Comparison of ENCODE assay signal across 12 cellular contexts in genomic region chr19:29679598-29680210, GRCh38. TPM values are rescaled to one million over a fixed set of nuclear protein-coding genes. Genes with fewer than 3 reads are reported as not detected.
A peak's percentile ranks its signal among the peaks of the same experiment; 100 is the strongest.
DNase-seq lines count a peak whose midpoint lies in the region; ATAC-seq and TF ChIP-seq lines count a peak whose summit lies in the region.
"Had no signal": no experiment of that assay in that cellular context is flagged by ENCODE, and none has a peak within 500 bp of the region (broad histone marks: within the 10 kb centered on the region; RNA-seq: fewer than 3 reads in every experiment).

No MANE protein-coding gene starts in this region.

- H3K9me3 ChIP-seq in lower lobe of right lung = no peaks in the 10 kb centered on the region
- H3K9me3 ChIP-seq in ovary = no peaks in the 10 kb centered on the region

- H3K4me3 Mint-ChIP-seq in activated CD8-positive, alpha-beta memory T cell treated with anti-CD3 and anti-CD28 coated beads, Interleukin-2, amount 10 ng/mL, durations not matched to agents 7 days and 5 days = peak overlapping the region; percentile 50
- peak overlapping the region; percentile 48 for H3K4me3 Mint-ChIP-seq in activated CD8-positive, alpha-beta T cell treated with anti-CD3 and anti-CD28 coated beads, Interleukin-2, amount 10 ng/mL, durations not matched to agents 7 days and 5 days
- H3K4me3 Mint-ChIP-seq: brain had no signal

- TF ChIP-seq EP300 in ovary (IDR thresholded peaks at IDR 0.05) = no peak

- H3K27me3 ChIP-seq in lower lobe of right lung (ENCODE audit: low read depth) (no peaks in the 10 kb centered on the region), ovary (no peaks in the 10 kb centered on the region)

- DNase-seq in activated CD8-positive, alpha-beta memory T cell treated with anti-CD3 and anti-CD28 coated beads, Interleukin-2, amount 10 ng/mL, durations not matched to agents 7 days and 5 days = no peak
- no peak for DNase-seq in activated CD8-positive, alpha-beta memory T cell treated with anti-CD3 and anti-CD28 coated beads for 24 hours
- DNase-seq in activated CD8-positive, alpha-beta T cell treated with anti-CD3 and anti-CD28 coated beads, Interleukin-2, amount 10 ng/mL, durations not matched to agents 7 days and 5 days = no peak
- DNase-seq in lower lobe of right lung (no peak), NCI-H2227 (lab: John Stamatoyannopoulos, UW; ENCODE audit: unreplicated experiment) (no peak), ovary (no peak)
- DNase-seq: DMS79, OCI-M1, trophoblast cell had no signal

- peaks cover 71% of the 10 kb centered on the region for H3K4me1 ChIP-seq in lower lobe of right lung
- peaks cover 9% of the 10 kb centered on the region for H3K4me1 ChIP-seq in ovary (ENCODE audit: insufficient read depth)

- no peaks in the 10 kb centered on the region for H3K27me3 Mint-ChIP-seq in activated CD8-positive, alpha-beta memory T cell treated with anti-CD3 and anti-CD28 coated beads, Interleukin-2, amount 10 ng/mL, durations not matched to agents 7 days and 5 days
- H3K27me3 Mint-ChIP-seq in activated CD8-positive, alpha-beta T cell treated with anti-CD3 and anti-CD28 coated beads, Interleukin-2, amount 10 ng/mL, durations not matched to agents 7 days and 5 days (ENCODE audit: low read depth) = no peaks in the 10 kb centered on the region

- no peak for ATAC-seq in activated CD8-positive, alpha-beta memory T cell treated with anti-CD3 and anti-CD28 coated beads, Interleukin-2, amount 10 ng/mL, durations not matched to agents 7 days and 5 days
- ATAC-seq in activated CD8-positive, alpha-beta T cell treated with anti-CD3 and anti-CD28 coated beads, Interleukin-2, amount 10 ng/mL, durations not matched to agents 7 days and 5 days = no peak
- ATAC-seq in lower lobe of right lung (no peak), HG03432 (IDR thresholded peaks at IDR 0.05; ENCODE audit: unreplicated experiment) (no peak)

- CTCF ChIA-PET in activated CD8-positive, alpha-beta memory T cell treated with anti-CD3 and anti-CD28 coated beads, Interleukin-2, amount 10 ng/mL, durations not matched to agents 7 days and 5 days (lab: Charles Lee) = interaction anchor here (0.6 to 11.2 kb wide), 10 partner anchors 8 to 74 kb away, joined by 3 to 85 read pairs (median 6); partner anchors contain the start of genes C19orf12, PLEKHF1 and POP4
- CTCF ChIA-PET in activated CD8-positive, alpha-beta T cell treated with anti-CD3 and anti-CD28 coated beads, Interleukin-2, amount 10 ng/mL, durations not matched to agents 7 days and 5 days (lab: Charles Lee) = interaction anchor here (0.8 to 8.2 kb wide), 3 partner anchors 8 to 13 kb away, joined by 6 to 59 read pairs (median 6); partner anchors contain the start of gene PLEKHF1

- peaks cover 75% of the 10 kb centered on the region for H3K4me1 Mint-ChIP-seq in activated CD8-positive, alpha-beta memory T cell treated with anti-CD3 and anti-CD28 coated beads, Interleukin-2, amount 10 ng/mL, durations not matched to agents 7 days and 5 days
- peaks cover 81% of the 10 kb centered on the region for H3K4me1 Mint-ChIP-seq in activated CD8-positive, alpha-beta T cell treated with anti-CD3 and anti-CD28 coated beads, Interleukin-2, amount 10 ng/mL, durations not matched to agents 7 days and 5 days (ENCODE audit: low read depth)

- WGBS in ovary, 3 donors = 92 to 94% (median 93%) methylated on average over 9 of the region's 9 CpGs

- intact Hi-C loops in lower lobe of right lung (cut with DNase I) (no loop called here), ovary (cut with DNase I) (no loop called here)

- H3K4me3 ChIP-seq in lower lobe of right lung (no peak overlapping the region), ovary (no peak overlapping the region)

- H3K36me3 ChIP-seq in lower lobe of right lung (peaks cover 31% of the 10 kb centered on the region), ovary (no peaks in the 10 kb centered on the region)

- peaks cover 22% of the 10 kb centered on the region for H3K36me3 Mint-ChIP-seq in activated CD8-positive, alpha-beta memory T cell treated with anti-CD3 and anti-CD28 coated beads, Interleukin-2, amount 10 ng/mL, durations not matched to agents 7 days and 5 days
- H3K36me3 Mint-ChIP-seq in activated CD8-positive, alpha-beta T cell treated with anti-CD3 and anti-CD28 coated beads, Interleukin-2, amount 10 ng/mL, durations not matched to agents 7 days and 5 days (ENCODE audit: low read depth) = peaks cover 39% of the 10 kb centered on the region
- H3K36me3 Mint-ChIP-seq: brain had no signal

- no peak for TF ChIP-seq POLR2A in ovary (IDR thresholded peaks at IDR 0.05)

- POLR2A ChIA-PET in activated CD8-positive, alpha-beta T cell treated with anti-CD3 and anti-CD28 coated beads, Interleukin-2, amount 10 ng/mL, durations not matched to agents 7 days and 5 days (lab: Charles Lee) = interaction anchor here (1.2 to 3.0 kb wide), 4 partner anchors 11 to 73 kb away, joined by 3 to 14 read pairs (median 6); partner anchors contain the start of genes PLEKHF1 and POP4

- no peaks in the 10 kb centered on the region for H3K9me3 Mint-ChIP-seq in activated CD8-positive, alpha-beta memory T cell treated with anti-CD3 and anti-CD28 coated beads, Interleukin-2, amount 10 ng/mL, durations not matched to agents 7 days and 5 days (ENCODE audit: low read depth)
- H3K9me3 Mint-ChIP-seq in activated CD8-positive, alpha-beta T cell treated with anti-CD3 and anti-CD28 coated beads, Interleukin-2, amount 10 ng/mL, durations not matched to agents 7 days and 5 days (ENCODE audit: insufficient read depth) = no peaks in the 10 kb centered on the region
- H3K9me3 Mint-ChIP-seq: brain had no signal

- H3K27ac ChIP-seq in lower lobe of right lung = peak overlapping the region; percentile 44
- H3K27ac ChIP-seq in temporal lobe (ENCODE audit: low read depth, low read length) = peak overlapping the region; percentile 100
- peak overlapping the region in 1 of 2 donors; percentile 11 for H3K27ac ChIP-seq in ovary

- H3K27ac Mint-ChIP-seq in activated CD8-positive, alpha-beta memory T cell treated with anti-CD3 and anti-CD28 coated beads, Interleukin-2, amount 10 ng/mL, durations not matched to agents 7 days and 5 days = peak overlapping the region; percentile 90
- H3K27ac Mint-ChIP-seq in activated CD8-positive, alpha-beta T cell treated with anti-CD3 and anti-CD28 coated beads, Interleukin-2, amount 10 ng/mL, durations not matched to agents 7 days and 5 days = peak overlapping the region; percentile 84

- TF ChIP-seq CTCF in lower lobe of right lung (IDR thresholded peaks at IDR 0.05) (no peak), ovary (IDR thresholded peaks at IDR 0.05) (no peak)

RNA-seq across cellular contexts. Expression of gene PLEKHF1, which starts 14.4 kb away (rescaled TPM):
- total RNA-seq in activated CD8-positive, alpha-beta memory T cell treated with anti-CD3 and anti-CD28 coated beads, Interleukin-2, amount 10 ng/mL, durations not matched to agents 7 days and 5 days = 10 to 100 TPM; 42.4 to 64.1 TPM
- total RNA-seq in activated CD8-positive, alpha-beta T cell treated with anti-CD3 and anti-CD28 coated beads, Interleukin-2, amount 10 ng/mL, durations not matched to agents 7 days and 5 days = 10 to 100 TPM; 46.0 to 47.7 TPM
- total RNA-seq in lower lobe of right lung (15.5 TPM), temporal lobe (0.49 TPM), ovary (10 to 100 TPM in 6 of 7 donors, 1 to 10 TPM in 1; 9.3 to 19.1 (median 13.8) TPM)
- 10 to 100 TPM in 1 of 2 donors, under 1 TPM in 1; 0.92 to 12.5 TPM for polyA plus RNA-seq in ovary

RNA-seq across cellular contexts. Expression of gene C19orf12, which starts 35.4 kb away (rescaled TPM):
- total RNA-seq in activated CD8-positive, alpha-beta memory T cell treated with anti-CD3 and anti-CD28 coated beads, Interleukin-2, amount 10 ng/mL, durations not matched to agents 7 days and 5 days = 10 to 100 TPM; 43.6 to 44.1 TPM
- total RNA-seq in activated CD8-positive, alpha-beta T cell treated with anti-CD3 and anti-CD28 coated beads, Interleukin-2, amount 10 ng/mL, durations not matched to agents 7 days and 5 days = 10 to 100 TPM; 38.7 to 41.0 TPM
- total RNA-seq in lower lobe of right lung (19.2 TPM), temporal lobe (35.9 TPM), ovary (10 to 100 TPM; 23.4 to 33.6 (median 25.3) TPM)
- 10 to 100 TPM; 15.6 to 16.7 TPM for polyA plus RNA-seq in ovary
